8 cellular contexts compared by ENCODE assay signal in genomic region chr15:29570931-29571727, GRCh38.
A peak's percentile ranks its signal among the peaks of the same experiment; 100 is the strongest.
DNase-seq lines count a peak whose midpoint lies in the region; ATAC-seq and TF ChIP-seq lines count a peak whose summit lies in the region.

No MANE protein-coding gene starts in this region.

- peaks cover 6% of the 10 kb centered on the region for H3K4me1 ChIP-seq in endodermal cell (ENCODE audit: control insufficient read depth, insufficient read depth, low read length)
- H3K4me1 ChIP-seq in naive thymus-derived CD4-positive, alpha-beta T cell (ENCODE audit: control insufficient read depth in 2 of 2, insufficient read depth in 2 of 2, low read length in 2 of 2) = no peaks in the 10 kb centered on the region

- DNase-seq in NCI-H1092 treated with DMSO at 0.1 percent for 48 hours (lab: John Stamatoyannopoulos, UW) (peak; percentile 14), NCI-H1092 (lab: John Stamatoyannopoulos, UW) (no peak), NCI-H510A (lab: John Stamatoyannopoulos, UW) (peak; percentile 45), endodermal cell (peak; percentile 88)
- peak in 1 of 9 donors; percentile 27 for DNase-seq in naive thymus-derived CD4-positive, alpha-beta T cell
- DNase-seq in stimulated activated naive B cell treated with anti-CD40 and anti-IgM and Interleukin-4, amounts not matched to agents 10 μg/mL and 1 μg/mL and 100 μg/mL, for 72 hours = no peak

- no peaks in the 10 kb centered on the region for H3K36me3 ChIP-seq in endodermal cell (ENCODE audit: control insufficient read depth, insufficient read depth, low read length)
- H3K36me3 ChIP-seq in naive thymus-derived CD4-positive, alpha-beta T cell (ENCODE audit: control insufficient read depth in 2 of 3, insufficient read depth in 3 of 3, low read length in 3 of 3) = no peaks in the 10 kb centered on the region

- H3K4me3 Mint-ChIP-seq in endodermal cell = peak overlapping the region; percentile 58
- H3K4me3 Mint-ChIP-seq in naive thymus-derived CD4-positive, alpha-beta T cell = peak overlapping the region in 8 of 10 donors; percentile 23 to 74 (median 54)
- no peak overlapping the region for H3K4me3 Mint-ChIP-seq in stimulated activated naive B cell treated with anti-CD40 and anti-IgM and Interleukin-4, amounts not matched to agents 10 μg/mL and 1 μg/mL and 100 μg/mL, for 72 hours

- intact Hi-C loops in naive thymus-derived CD4-positive, alpha-beta T cell (cut with micrococcal nuclease) = no loop called here

- no peak for TF ChIP-seq CTCF in endodermal cell (conservative IDR thresholded peaks at IDR 0.05)

- H3K9me3 ChIP-seq in endodermal cell (ENCODE audit: control insufficient read depth, low read length) = no peaks in the 10 kb centered on the region
- H3K9me3 ChIP-seq in naive thymus-derived CD4-positive, alpha-beta T cell (ENCODE audit: control insufficient read depth in 2 of 3, low read length in 3 of 3) = no peaks in the 10 kb centered on the region

- no peak for ATAC-seq in naive thymus-derived CD4-positive, alpha-beta T cell
- ATAC-seq in HG02588 (IDR thresholded peaks at IDR 0.05; ENCODE audit: unreplicated experiment) (no peak), GM19463 (IDR thresholded peaks at IDR 0.05; ENCODE audit: unreplicated experiment) (no peak)
- ATAC-seq in stimulated activated naive B cell treated with anti-CD40 and anti-IgM and Interleukin-4, amounts not matched to agents 10 μg/mL and 1 μg/mL and 100 μg/mL, for 72 hours (replicated peaks) = no peak

- peaks cover 21% of the 10 kb centered on the region for H3K4me1 Mint-ChIP-seq in endodermal cell
- H3K4me1 Mint-ChIP-seq in naive thymus-derived CD4-positive, alpha-beta T cell = peaks cover 0 to 16% (median 12%) of the 10 kb centered on the region in 7 donors
- no peaks in the 10 kb centered on the region for H3K4me1 Mint-ChIP-seq in stimulated activated naive B cell treated with anti-CD40 and anti-IgM and Interleukin-4, amounts not matched to agents 10 μg/mL and 1 μg/mL and 100 μg/mL, for 72 hours

- H3K4me3 ChIP-seq in endodermal cell (ENCODE audit: low read length) = peak overlapping the region; percentile 78
- H3K4me3 ChIP-seq in naive thymus-derived CD4-positive, alpha-beta T cell (ENCODE audit: low read length) = no peak overlapping the region

- H3K9me3 Mint-ChIP-seq in endodermal cell = no peaks in the 10 kb centered on the region
- H3K9me3 Mint-ChIP-seq in naive thymus-derived CD4-positive, alpha-beta T cell = peaks cover 0 to 9% (median 2%) of the 10 kb centered on the region in 11 donors
- H3K9me3 Mint-ChIP-seq in stimulated activated naive B cell treated with anti-CD40 and anti-IgM and Interleukin-4, amounts not matched to agents 10 μg/mL and 1 μg/mL and 100 μg/mL, for 72 hours = peaks cover 4 to 7% of the 10 kb centered on the region in 2 donors

- no peak overlapping the region for H3K27ac Mint-ChIP-seq in endodermal cell
- H3K27ac Mint-ChIP-seq in naive thymus-derived CD4-positive, alpha-beta T cell = peak overlapping the region in 1 of 9 donors; percentile 25
- no peak overlapping the region for H3K27ac Mint-ChIP-seq in stimulated activated naive B cell treated with anti-CD40 and anti-IgM and Interleukin-4, amounts not matched to agents 10 μg/mL and 1 μg/mL and 100 μg/mL, for 72 hours

- peaks cover 32% of the 10 kb centered on the region for H3K27me3 ChIP-seq in endodermal cell (ENCODE audit: control insufficient read depth, insufficient read depth, low read length, poor library complexity, severe bottlenecking)
- peaks cover 4 to 7% of the 10 kb centered on the region in 2 donors for H3K27me3 ChIP-seq in naive thymus-derived CD4-positive, alpha-beta T cell (ENCODE audit: control insufficient read depth in 2 of 2, insufficient read depth in 2 of 2, low read length in 2 of 2)

- no peak overlapping the region for H3K27ac ChIP-seq in endodermal cell (ENCODE audit: low read depth, low read length)
- H3K27ac ChIP-seq in naive thymus-derived CD4-positive, alpha-beta T cell (ENCODE audit: low read depth, low read length) = no peak overlapping the region

- POLR2A ChIA-PET in naive thymus-derived CD4-positive, alpha-beta T cell (lab: Charles Lee) = no interaction called here

- H3K27me3 Mint-ChIP-seq in endodermal cell (ENCODE audit: insufficient read depth) = peaks cover 57% of the 10 kb centered on the region
- peaks cover 71 to 77% (median 76%) of the 10 kb centered on the region in 5 donors for H3K27me3 Mint-ChIP-seq in naive thymus-derived CD4-positive, alpha-beta T cell
- H3K27me3 Mint-ChIP-seq in stimulated activated naive B cell treated with anti-CD40 and anti-IgM and Interleukin-4, amounts not matched to agents 10 μg/mL and 1 μg/mL and 100 μg/mL, for 72 hours = peaks cover 51 to 77% of the 10 kb centered on the region in 2 donors

- no peaks in the 10 kb centered on the region for H3K36me3 Mint-ChIP-seq in endodermal cell (ENCODE audit: low read depth)
- H3K36me3 Mint-ChIP-seq in naive thymus-derived CD4-positive, alpha-beta T cell = peaks cover 0 to 4% (median 3%) of the 10 kb centered on the region in 5 donors
- H3K36me3 Mint-ChIP-seq in stimulated activated naive B cell treated with anti-CD40 and anti-IgM and Interleukin-4, amounts not matched to agents 10 μg/mL and 1 μg/mL and 100 μg/mL, for 72 hours = peaks cover 0 to 2% of the 10 kb centered on the region in 2 donors

- H3K9ac ChIP-seq in endodermal cell (ENCODE audit: extremely low read depth, low read length, poor library complexity, severe bottlenecking) = no peak overlapping the region

- 1% methylated on average over 34 to 90 of the region's 90 CpGs for WGBS in endodermal cell (ENCODE audit: insufficient coverage in 1 of 2, insufficient read length in 1 of 2), 2 experiments

- CTCF ChIA-PET in naive thymus-derived CD4-positive, alpha-beta T cell (lab: Charles Lee) = no interaction called here

Comparison
In these comparisons a context has a peak if more than half of its experiments do, and no peak if none do; other contexts are left out.
1. DNase-seq: peak in NCI-H1092 treated with DMSO at 0.1 percent for 48 hours (single experiment), NCI-H510A (single experiment) and endodermal cell (single experiment); none in NCI-H1092 (single experiment) and stimulated activated naive B cell treated with anti-CD40 and anti-IgM and Interleukin-4, amounts not matched to agents 10 μg/mL and 1 μg/mL and 100 μg/mL, for 72 hours (single experiment).
2. H3K4me3 Mint-ChIP-seq: peak in endodermal cell (single experiment) and naive thymus-derived CD4-positive, alpha-beta T cell (8 of 10); none in stimulated activated naive B cell treated with anti-CD40 and anti-IgM and Interleukin-4, amounts not matched to agents 10 μg/mL and 1 μg/mL and 100 μg/mL, for 72 hours (0 of 2).